1 cellular context compared by ENCODE assay signal in the genomic region with DNA sequence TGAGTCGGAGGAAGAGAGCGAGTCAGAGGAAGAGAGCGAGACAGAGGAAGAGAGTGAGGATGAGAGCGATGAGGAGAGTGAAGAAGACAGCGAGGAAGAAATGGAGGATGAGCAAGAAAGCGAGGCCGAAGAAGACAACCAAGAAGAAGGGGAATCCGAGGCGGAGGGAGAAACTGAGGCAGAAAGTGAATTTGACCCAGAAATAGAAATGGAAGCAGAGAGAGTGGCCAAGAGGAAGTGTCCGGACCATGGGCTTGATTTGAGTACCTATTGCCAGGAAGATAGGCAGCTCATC.
TF ChIP-seq lines count a peak whose summit lies in the region.

No MANE protein-coding gene starts in this region.

TF ChIP-seq in GM23338, 12 proteins besides CTCF, POLR2A, EP300 and RAD21 (continued from another document):
- TF ChIP-seq ZNF462 (CRISPR knock-in tag; IDR thresholded peaks at IDR 0.05): no peak
- no peak for TF ChIP-seq CREB1 (CRISPR knock-in tag; IDR thresholded peaks at IDR 0.05; ENCODE audit: low read depth)
- no peak for TF ChIP-seq EZH2phosphoT487 (IDR thresholded peaks at IDR 0.05; ENCODE audit: unreplicated experiment)
- TF ChIP-seq POLR2AphosphoS5 (IDR thresholded peaks at IDR 0.05; ENCODE audit: low read depth): no peak
TF ChIP-seq in GM23338: peak in this region for 0.
